33 cellular contexts compared by ENCODE assay signal in genomic region chrX:16213970-16214369, GRCh38. TPM values are rescaled to one million over a fixed set of nuclear protein-coding genes. Genes with fewer than 3 reads are reported as not detected.
"Had no signal": no experiment of that assay in that cellular context is flagged by ENCODE, and none has a peak within 500 bp of the region (broad histone marks: within the 10 kb centered on the region; RNA-seq: fewer than 3 reads in every experiment).

No MANE protein-coding gene starts in this region.

- H3K4me1 Mint-ChIP-seq: activated naive CD8-positive, alpha-beta T cell treated with anti-CD3 and anti-CD28 coated beads, Interleukin-2, amount 50 U/mL, for 24 hours; brain; stimulated activated effector memory CD8-positive, alpha-beta T cell treated with anti-CD3 and anti-CD28 coated beads, Interleukin-12 subunit alpha, Interleukin-12 subunit beta, amount 100 ng/mL, for 72 hours; stimulated activated naive CD8-positive, alpha-beta T cell treated with anti-CD3 and anti-CD28 coated beads, Interleukin-15, amount 100 ng/mL, for 72 hours had no signal

- H3K9me3 Mint-ChIP-seq: activated naive CD8-positive, alpha-beta T cell treated with anti-CD3 and anti-CD28 coated beads, Interleukin-2, amount 50 U/mL, for 24 hours; activated T-helper 1 cell treated with anti-CD3 and anti-CD28 coated beads, Interleukin-12 subunit alpha, Interleukin-12 subunit beta, Interleukin-2, Interleukin-4 antibody, amounts not matched to agents 30 ng/mL and 10 ng/mL and 1 ng/mL, durations not matched to agents 14 hours and 24 hours and 36 hours; brain; effector memory CD8-positive, alpha-beta T cell; natural killer cell treated with Interleukin-12 subunit alpha and Interleukin-12 subunit beta and Interleukin-15 and Interleukin-18, amount 100 ng/mL, for 72 hours; stimulated activated effector memory CD8-positive, alpha-beta T cell treated with anti-CD3 and anti-CD28 coated beads, Interleukin-12 subunit alpha, Interleukin-12 subunit beta, amount 100 ng/mL, for 72 hours; stimulated activated naive CD8-positive, alpha-beta T cell treated with anti-CD3 and anti-CD28 coated beads, Interleukin-15, amount 100 ng/mL, for 72 hours had no signal

- H3K4me3 ChIP-seq: dorsolateral prefrontal cortex, pancreas, tibial nerve had no signal

- DNase-seq: activated CD4-positive, alpha-beta T cell treated with anti-CD3 and anti-CD28 coated beads, Interleukin-2, amount 50 U/mL, for 1 hour; activated CD4-positive, CD25-positive, alpha-beta regulatory T cell treated with anti-CD3 and anti-CD28 coated beads, Interleukin-2, amount 50 U/mL, for 72 hours; activated CD8-positive, alpha-beta T cell treated with anti-CD3 and anti-CD28 coated beads, Interleukin-2, amount 10 ng/mL, durations not matched to agents 7 days and 5 days; activated gamma-delta T cell; activated naive CD4-positive, alpha-beta T cell treated with anti-CD3 and anti-CD28 coated beads, Interleukin-2, amount 50 U/mL, for 16 hours; activated naive CD8-positive, alpha-beta T cell treated with anti-CD3 and anti-CD28 coated beads, Interleukin-2, amount 50 U/mL, for 24 hours; anterior cingulate cortex; central memory CD4-positive, alpha-beta T cell; dorsolateral prefrontal cortex; effector memory CD8-positive, alpha-beta T cell; foreskin melanocyte; glutamatergic neuron; hippocampal formation; kidney glomerular epithelial cell; left ventricle myocardium superior; mammary epithelial cell; midbrain; pancreas; right cardiac atrium; stimulated activated CD4-positive, alpha-beta T cell treated with anti-CD3 and anti-CD28 coated beads, Interleukin-1b, Interleukin-23, amount 100 ng/mL, for 48 hours; stimulated activated naive CD8-positive, alpha-beta T cell treated with anti-CD3 and anti-CD28 coated beads, Interleukin-15, amount 100 ng/mL, for 72 hours; T-helper 1 cell; WERI-Rb-1 had no signal

- ATAC-seq: activated CD8-positive, alpha-beta T cell treated with anti-CD3 and anti-CD28 coated beads, Interleukin-2, amount 10 ng/mL, durations not matched to agents 7 days and 5 days; activated naive CD8-positive, alpha-beta T cell treated with anti-CD3 and anti-CD28 coated beads, Interleukin-2, amount 50 U/mL, for 24 hours; effector memory CD8-positive, alpha-beta T cell; esophagus mucosa; left ventricle myocardium superior; natural killer cell treated with Interleukin-12 subunit alpha and Interleukin-12 subunit beta and Interleukin-15 and Interleukin-18, amount 100 ng/mL, for 72 hours; pancreas; right cardiac atrium; stimulated activated effector memory CD8-positive, alpha-beta T cell treated with anti-CD3 and anti-CD28 coated beads, Interleukin-12 subunit alpha, Interleukin-12 subunit beta, amount 100 ng/mL, for 72 hours; stimulated activated naive CD8-positive, alpha-beta T cell treated with anti-CD3 and anti-CD28 coated beads, Interleukin-15, amount 100 ng/mL, for 72 hours had no signal

- H3K4me3 Mint-ChIP-seq: activated CD8-positive, alpha-beta T cell treated with anti-CD3 and anti-CD28 coated beads, Interleukin-2, amount 10 ng/mL, durations not matched to agents 7 days and 5 days; activated naive CD8-positive, alpha-beta T cell treated with anti-CD3 and anti-CD28 coated beads, Interleukin-2, amount 50 U/mL, for 24 hours; activated T-helper 1 cell treated with anti-CD3 and anti-CD28 coated beads, Interleukin-12 subunit alpha, Interleukin-12 subunit beta, Interleukin-2, Interleukin-4 antibody, amounts not matched to agents 30 ng/mL and 10 ng/mL and 1 ng/mL, durations not matched to agents 14 hours and 24 hours and 36 hours; brain; effector memory CD8-positive, alpha-beta T cell; natural killer cell treated with Interleukin-12 subunit alpha and Interleukin-12 subunit beta and Interleukin-15 and Interleukin-18, amount 100 ng/mL, for 72 hours; stimulated activated effector memory CD8-positive, alpha-beta T cell treated with anti-CD3 and anti-CD28 coated beads, Interleukin-12 subunit alpha, Interleukin-12 subunit beta, amount 100 ng/mL, for 72 hours; stimulated activated naive CD8-positive, alpha-beta T cell treated with anti-CD3 and anti-CD28 coated beads, Interleukin-15, amount 100 ng/mL, for 72 hours had no signal

- H3K27me3 Mint-ChIP-seq: activated naive CD8-positive, alpha-beta T cell treated with anti-CD3 and anti-CD28 coated beads, Interleukin-2, amount 50 U/mL, for 24 hours; stimulated activated naive CD8-positive, alpha-beta T cell treated with anti-CD3 and anti-CD28 coated beads, Interleukin-15, amount 100 ng/mL, for 72 hours had no signal

- H3K36me3 Mint-ChIP-seq: brain; natural killer cell treated with Interleukin-12 subunit alpha and Interleukin-12 subunit beta and Interleukin-15 and Interleukin-18, amount 100 ng/mL, for 72 hours; stimulated activated effector memory CD8-positive, alpha-beta T cell treated with anti-CD3 and anti-CD28 coated beads, Interleukin-12 subunit alpha, Interleukin-12 subunit beta, amount 100 ng/mL, for 72 hours had no signal

- H3K27ac Mint-ChIP-seq: activated CD8-positive, alpha-beta T cell treated with anti-CD3 and anti-CD28 coated beads, Interleukin-2, amount 10 ng/mL, durations not matched to agents 7 days and 5 days; activated naive CD8-positive, alpha-beta T cell treated with anti-CD3 and anti-CD28 coated beads, Interleukin-2, amount 50 U/mL, for 24 hours; activated T-helper 1 cell treated with anti-CD3 and anti-CD28 coated beads, Interleukin-12 subunit alpha, Interleukin-12 subunit beta, Interleukin-2, Interleukin-4 antibody, amounts not matched to agents 30 ng/mL and 10 ng/mL and 1 ng/mL, durations not matched to agents 14 hours and 24 hours and 36 hours; brain; effector memory CD8-positive, alpha-beta T cell; natural killer cell treated with Interleukin-12 subunit alpha and Interleukin-12 subunit beta and Interleukin-15 and Interleukin-18, amount 100 ng/mL, for 72 hours; stimulated activated effector memory CD8-positive, alpha-beta T cell treated with anti-CD3 and anti-CD28 coated beads, Interleukin-12 subunit alpha, Interleukin-12 subunit beta, amount 100 ng/mL, for 72 hours; stimulated activated naive CD8-positive, alpha-beta T cell treated with anti-CD3 and anti-CD28 coated beads, Interleukin-15, amount 100 ng/mL, for 72 hours had no signal

RNA-seq across cellular contexts. Expression of gene MAGEB17, which starts 46.7 kb away (rescaled TPM):
- total RNA-seq: activated CD8-positive, alpha-beta T cell treated with anti-CD3 and anti-CD28 coated beads, Interleukin-2, amount 10 ng/mL, durations not matched to agents 7 days and 5 days; activated T-helper 1 cell treated with anti-CD3 and anti-CD28 coated beads, Interleukin-12 subunit alpha, Interleukin-12 subunit beta, Interleukin-2, Interleukin-4 antibody, amounts not matched to agents 30 ng/mL and 10 ng/mL and 1 ng/mL, durations not matched to agents 14 hours and 24 hours and 36 hours; endothelial cell of umbilical vein; esophagus mucosa; left ventricle myocardium superior; mammary epithelial cell; natural killer cell treated with Interleukin-12 subunit alpha and Interleukin-12 subunit beta and Interleukin-15 and Interleukin-18, amount 100 ng/mL, for 72 hours; pulmonary artery endothelial cell; right cardiac atrium; skeletal muscle tissue; tibial nerve; urinary bladder had no signal
